31 cellular contexts compared by ENCODE assay signal in genomic region chr7:97011104-97011503, GRCh38. TPM values are rescaled to one million over a fixed set of nuclear protein-coding genes. Genes with fewer than 3 reads are reported as not detected.
"Had no signal": no experiment of that assay in that cellular context is flagged by ENCODE, and none has a peak within 500 bp of the region (broad histone marks: within the 10 kb centered on the region; RNA-seq: fewer than 3 reads in every experiment).

No MANE protein-coding gene starts in this region.

- ATAC-seq: natural killer cell; pancreas; sciatic nerve; stimulated activated memory B cell treated with anti-CD40 and anti-IgM and Interleukin-4, amounts not matched to agents 10 μg/mL and 1 μg/mL and 100 μg/mL, for 72 hours; stimulated activated naive CD8-positive, alpha-beta T cell treated with anti-CD3 and anti-CD28 coated beads, Interleukin-15, amount 100 ng/mL, for 72 hours; stimulated activated naive CD8-positive, alpha-beta T cell treated with anti-CD3 and anti-CD28 coated beads, Interleukin-15, Interleukin-2, amounts not matched to agents 100 U/mL and 50 U/mL, for 24 hours had no signal

- H3K4me2 ChIP-seq: smooth muscle cell had no signal

- H3K36me3 ChIP-seq: neutrophil, pancreas, prostate gland, right atrium auricular region, spleen, suprapubic skin, tibial artery, transverse colon, upper lobe of left lung, vagina had no signal

- H3K4me1 Mint-ChIP-seq: nephron had no signal

- H3K27ac Mint-ChIP-seq: natural killer cell; nephron; stimulated activated memory B cell treated with anti-CD40 and anti-IgM and Interleukin-4, amounts not matched to agents 10 μg/mL and 1 μg/mL and 100 μg/mL, for 72 hours; stimulated activated naive CD8-positive, alpha-beta T cell treated with anti-CD3 and anti-CD28 coated beads, Interleukin-15, amount 100 ng/mL, for 72 hours had no signal

- H3K4me1 ChIP-seq: prostate gland had no signal

- H3K4me3 ChIP-seq: pancreas, prostate gland, right atrium auricular region, skin epidermis, smooth muscle cell, spleen, suprapubic skin, testis, tibial artery, transverse colon, upper lobe of left lung, vagina had no signal

- H3K9me3 Mint-ChIP-seq: natural killer cell; neural crest cell; stimulated activated memory B cell treated with anti-CD40 and anti-IgM and Interleukin-4, amounts not matched to agents 10 μg/mL and 1 μg/mL and 100 μg/mL, for 72 hours; stimulated activated naive CD8-positive, alpha-beta T cell treated with anti-CD3 and anti-CD28 coated beads, Interleukin-15, amount 100 ng/mL, for 72 hours had no signal

- DNase-seq: natural killer cell; nucleus accumbens; pancreas; spleen; stimulated activated CD4-positive, alpha-beta T cell treated with anti-CD3 and anti-CD28 coated beads, Interleukin-12 subunit alpha, Interleukin-12 subunit beta, amount 100 ng/mL, for 4 hours; stimulated activated CD4-positive, alpha-beta T cell treated with anti-CD3 and anti-CD28 coated beads, Interleukin-1b, Interleukin-23, amount 100 ng/mL, for 48 hours; stimulated activated CD4-positive, alpha-beta T cell treated with anti-CD3 and anti-CD28 coated beads, Interleukin-4, amount 100 ng/mL, for 1 hour; stimulated activated CD4-positive, alpha-beta T cell treated with anti-CD3 and anti-CD28 coated beads, Interleukin-4, amount 100 ng/mL, for 4 hours; stimulated activated CD8-positive, alpha-beta memory T cell treated with anti-CD3 and anti-CD28 coated beads, Interleukin-4, amount 100 ng/mL, for 48 hours; stimulated activated naive CD4-positive, alpha-beta T cell; stimulated activated naive CD8-positive, alpha-beta T cell treated with anti-CD3 and anti-CD28 coated beads, Interleukin-15, amount 100 ng/mL, for 72 hours; stimulated activated naive CD8-positive, alpha-beta T cell treated with anti-CD3 and anti-CD28 coated beads, Interleukin-15, Interleukin-2, amounts not matched to agents 100 U/mL and 50 U/mL, for 24 hours; substantia nigra; testis; tibial artery; transverse colon; upper lobe of left lung had no signal

- H3K36me3 Mint-ChIP-seq: stimulated activated memory B cell treated with anti-CD40 and anti-IgM and Interleukin-4, amounts not matched to agents 10 μg/mL and 1 μg/mL and 100 μg/mL, for 72 hours had no signal

- H3K27me3 ChIP-seq: testis had no signal

- H3K4me3 Mint-ChIP-seq: natural killer cell; nephron; neural crest cell; stimulated activated memory B cell treated with anti-CD40 and anti-IgM and Interleukin-4, amounts not matched to agents 10 μg/mL and 1 μg/mL and 100 μg/mL, for 72 hours; stimulated activated naive CD8-positive, alpha-beta T cell treated with anti-CD3 and anti-CD28 coated beads, Interleukin-15, amount 100 ng/mL, for 72 hours had no signal

- H3K9me3 ChIP-seq: neutrophil, pancreas, prostate gland, right atrium auricular region, spleen, suprapubic skin, testis, tibial artery, transverse colon, upper lobe of left lung, vagina had no signal

- H3K27ac ChIP-seq: neutrophil, pancreas, prostate gland, right atrium auricular region, skin epidermis, spleen, suprapubic skin, testis, tibial artery, transverse colon, upper lobe of left lung, vagina had no signal

RNA-seq across cellular contexts. Expression of gene DLX6, which starts 5.8 kb away (rescaled TPM):
- total RNA-seq: natural killer cell, omental fat pad, pancreas, pulmonary artery endothelial cell, right atrium auricular region, sciatic nerve, spleen, transverse colon, upper lobe of left lung, ureter, vagina had no signal
- polyA plus RNA-seq: spleen had no signal

RNA-seq across cellular contexts. Expression of gene DLX5, which starts 13.5 kb away (rescaled TPM):
- total RNA-seq: natural killer cell, pancreas, pulmonary artery endothelial cell, right atrium auricular region, transverse colon, upper lobe of left lung, ureter had no signal
